ENCODE assay signal across 8 cellular contexts in genomic region chr12:56221757-56222530, GRCh38. TPM values are rescaled to one million over a fixed set of nuclear protein-coding genes. Genes with fewer than 3 reads are reported as not detected.
DNase-seq lines count a peak whose midpoint lies in the region; TF ChIP-seq lines count a peak whose summit lies in the region.

Gene RNF41 (minus strand): TSS chr12:56221922. CDS start chr12:56214047, 7,875 bp downstream.

- H3K9me3 ChIP-seq in effector memory CD4-positive, alpha-beta T cell (ENCODE audit: control insufficient read depth, low read length) = no peaks in the 10 kb centered on the region

- CTCF ChIA-PET in activated CD8-positive, alpha-beta memory T cell treated with anti-CD3 and anti-CD28 coated beads for 36 hours (lab: Charles Lee) = interaction anchor here (0.7 to 4.3 kb wide), 12 partner anchors 14 to 102 kb away, joined by 3 to 21 read pairs (median 4); partner anchors contain the start of genes ANKRD52 and SMARCC2

- H3K36me3 ChIP-seq in effector memory CD4-positive, alpha-beta T cell (ENCODE audit: control insufficient read depth, insufficient read depth, low read length) = no peaks in the 10 kb centered on the region

- peak within 1 kb of the TSS; percentile 100 for H3K4me3 ChIP-seq in effector memory CD4-positive, alpha-beta T cell (ENCODE audit: insufficient read depth, low read depth, low read length, poor library complexity, severe bottlenecking)

- peaks cover 24% of the 10 kb centered on the region for H3K4me1 ChIP-seq in effector memory CD4-positive, alpha-beta T cell (ENCODE audit: control insufficient read depth, insufficient read depth, low read length, poor library complexity, severe bottlenecking)

- H3K27ac ChIP-seq in effector memory CD4-positive, alpha-beta T cell (ENCODE audit: insufficient read depth, low read length, poor library complexity, severe bottlenecking) = peak within 1 kb of the TSS; percentile 99

- no peaks in the 10 kb centered on the region for H3K27me3 ChIP-seq in effector memory CD4-positive, alpha-beta T cell (replicated peaks; ENCODE audit: control insufficient read depth, insufficient read depth, low read length, poor library complexity, severe bottlenecking)

- TF ChIP-seq CTCF in GM20000 (IDR thresholded peaks at IDR 0.05; ENCODE audit: extremely low read depth, missing control alignments) = no peak

- peak; percentile 94 for DNase-seq in CMK (ENCODE audit: low read depth)
- DNase-seq in GM20000 (ENCODE audit: low spot score) = peak; percentile 96
- peak; percentile 97 for DNase-seq in HT-29 (ENCODE audit: low spot score)
- peak; percentile 96 for DNase-seq in NOMO-1 (lab: John Stamatoyannopoulos, UW; ENCODE audit: unreplicated experiment in 2 of 2)
- peak; percentile 83 to 91 (median 85) for DNase-seq in effector memory CD4-positive, alpha-beta T cell
- peak; percentile 98 for DNase-seq in medulla oblongata (ENCODE audit: extremely low spot score)
- peak; percentile 89 for DNase-seq in stimulated activated CD8-positive, alpha-beta memory T cell treated with anti-CD3 and anti-CD28 coated beads, Interleukin-12 subunit alpha, Interleukin-12 subunit beta, amount 100 ng/mL, for 1 hour (ENCODE audit: low read depth)

- POLR2A ChIA-PET in activated CD8-positive, alpha-beta memory T cell treated with anti-CD3 and anti-CD28 coated beads for 36 hours (lab: Charles Lee) = interaction anchor here (0.7 to 2.2 kb wide), 9 partner anchors 15 to 393 kb away, joined by 3 to 17 read pairs (median 3); partner anchors contain the start of genes ANKRD52, COQ10A, DNAJC14 and PA2G4

RNA-seq across cellular contexts. Expression of gene RNF41, which starts in this region (rescaled TPM):
- 94.3 and 103 TPM in 2 replicates for total RNA-seq in HT-29 (2014; rRNA removed; shearing (Covaris generic))
- total RNA-seq in activated CD8-positive, alpha-beta memory T cell treated with anti-CD3 and anti-CD28 coated beads for 36 hours = 10 to 100 TPM; 38.9 to 40.2 TPM

Comparison
In these comparisons a context has a peak if more than half of its experiments do, and no peak if none do; other contexts are left out.
1. Peak in every context shown above with its lines: DNase-seq, H3K4me3 ChIP-seq and H3K27ac ChIP-seq.